In genomic region chr20:59040682-59041081, GRCh38 we compare ENCODE assay signal across 11 cellular contexts. TPM values are rescaled to one million over a fixed set of nuclear protein-coding genes. Genes with fewer than 3 reads are reported as not detected.
DNase-seq lines count a peak whose midpoint lies in the region; ATAC-seq and TF ChIP-seq lines count a peak whose summit lies in the region.
"Had no signal": no experiment of that assay in that cellular context is flagged by ENCODE, and none has a peak within 500 bp of the region (broad histone marks: within the 10 kb centered on the region; RNA-seq: fewer than 3 reads in every experiment).

No MANE protein-coding gene starts in this region.

- intact Hi-C loops in psoas muscle (cut with DNase I): loop anchor here in 1 of 2 donors (5.0 kb wide), 1 partner anchor 148 kb away; no protein-coding TSS in a partner anchor

- ATAC-seq in CD4-positive, CD25-positive, alpha-beta regulatory T cell (ENCODE audit: low read depth in 2 of 2): no peak
- no peak for ATAC-seq in activated naive CD4-positive, alpha-beta T cell treated with anti-CD3 and anti-CD28 coated beads, Interleukin-2, amount 50 U/mL, for 72 hours
- ATAC-seq in psoas muscle: no peak

- TF ChIP-seq CTCF in HFF-Myc (IDR thresholded peaks at IDR 0.05; ENCODE audit: low read depth, low read length, missing control alignments) (no peak), psoas muscle (IDR thresholded peaks at IDR 0.05) (no peak)

- in situ Hi-C loops in ACHN (cut with HindIII; ENCODE audit: low pct_ligation_motif_present, low pct_unique_long_range_greater_than_20kb, low sequenced_read_pairs): no loop called here

- no peaks in the 10 kb centered on the region for H3K9me3 ChIP-seq in CD4-positive, CD25-positive, alpha-beta regulatory T cell (ENCODE audit: control insufficient read depth in 2 of 2, low read length in 2 of 2)
- H3K9me3 ChIP-seq in mucosa of stomach (ENCODE audit: control insufficient read depth, low read length) (no peaks in the 10 kb centered on the region), psoas muscle (no peaks in the 10 kb centered on the region)

- peaks cover 26% of the 10 kb centered on the region for H3K36me3 ChIP-seq in CD4-positive, CD25-positive, alpha-beta regulatory T cell (ENCODE audit: control insufficient read depth, insufficient read depth, low read length)
- peaks cover 3% of the 10 kb centered on the region for H3K36me3 ChIP-seq in mucosa of stomach (ENCODE audit: control insufficient read depth, insufficient read depth, low read length)
- H3K36me3 ChIP-seq in psoas muscle (ENCODE audit: insufficient read depth in 1 of 2, low read depth in 1 of 2): peaks cover 11 to 27% of the 10 kb centered on the region in 2 donors

- 79 to 83% (median 81%) methylated on average over 5 of the region's 5 CpGs for WGBS in psoas muscle, 3 donors

- H3K27me3 ChIP-seq in CD4-positive, CD25-positive, alpha-beta regulatory T cell (ENCODE audit: control insufficient read depth, insufficient read depth, low read length): no peaks in the 10 kb centered on the region
- H3K27me3 ChIP-seq in mucosa of stomach (ENCODE audit: control insufficient read depth, insufficient read depth, low read length) (no peaks in the 10 kb centered on the region), psoas muscle (ENCODE audit: insufficient read depth in 3 of 3, low read length in 2 of 3) (no peaks in the 10 kb centered on the region)

- peaks cover 33% of the 10 kb centered on the region for H3K36me3 Mint-ChIP-seq in CD4-positive, CD25-positive, alpha-beta regulatory T cell
- H3K36me3 Mint-ChIP-seq in activated naive CD4-positive, alpha-beta T cell treated with anti-CD3 and anti-CD28 coated beads, Interleukin-2, amount 50 U/mL, for 72 hours: peaks cover 20 to 21% of the 10 kb centered on the region in 2 donors

- H3K4me3 Mint-ChIP-seq in CD4-positive, CD25-positive, alpha-beta regulatory T cell: peak overlapping the region; percentile 92 to 96 (median 94)

- no peak overlapping the region for H3K27ac ChIP-seq in CD4-positive, CD25-positive, alpha-beta regulatory T cell (ENCODE audit: insufficient read depth, low read length, poor library complexity, severe bottlenecking)
- no peak overlapping the region for H3K27ac ChIP-seq in psoas muscle

- peaks cover 43% of the 10 kb centered on the region for H3K4me1 ChIP-seq in CD4-positive, CD25-positive, alpha-beta regulatory T cell (ENCODE audit: control insufficient read depth, insufficient read depth, low read length, poor library complexity, severe bottlenecking)
- H3K4me1 ChIP-seq in mucosa of stomach (ENCODE audit: control insufficient read depth, insufficient read depth, low read length): peaks cover 25% of the 10 kb centered on the region
- peaks cover 25% of the 10 kb centered on the region for H3K4me1 ChIP-seq in psoas muscle

- peak overlapping the region; percentile 48 to 94 (median 75) for H3K27ac Mint-ChIP-seq in CD4-positive, CD25-positive, alpha-beta regulatory T cell
- H3K27ac Mint-ChIP-seq in activated naive CD4-positive, alpha-beta T cell treated with anti-CD3 and anti-CD28 coated beads, Interleukin-2, amount 50 U/mL, for 72 hours: peak overlapping the region; percentile 17 to 91

- peak overlapping the region; percentile 38 for H3K4me3 ChIP-seq in CD4-positive, CD25-positive, alpha-beta regulatory T cell (ENCODE audit: low read depth, low read length)
- H3K4me3 ChIP-seq in HFF-Myc (replicated peaks; ENCODE audit: low read depth, low read length): peak overlapping the region; percentile 85
- no peak overlapping the region for H3K4me3 ChIP-seq in mucosa of stomach (ENCODE audit: low read length)
- H3K4me3 ChIP-seq in psoas muscle: no peak overlapping the region

- peaks cover 42 to 69% (median 54%) of the 10 kb centered on the region in 4 donors for H3K4me1 Mint-ChIP-seq in CD4-positive, CD25-positive, alpha-beta regulatory T cell

- no peak for DNase-seq in CD4-positive, CD25-positive, alpha-beta regulatory T cell
- no peak for DNase-seq in HFF-Myc (ENCODE audit: extremely low read depth, low read depth)
- no peak for DNase-seq in activated naive CD4-positive, alpha-beta T cell treated with anti-CD3 and anti-CD28 coated beads, Interleukin-2, amount 50 U/mL, for 72 hours (ENCODE audit: low spot score in 2 of 2)
- no peak for DNase-seq in psoas muscle
- no peak for DNase-seq in ecto neural progenitor cell (ENCODE audit: low spot score)
- DNase-seq in ACHN: no peak
- no peak for DNase-seq in AG08396 (ENCODE audit: low spot score)
- DNase-seq: KG1; NCI-H510A treated with DMSO at 0.1 percent for 48 hours; stimulated activated CD4-positive, alpha-beta T cell treated with anti-CD3 and anti-CD28 coated beads, Interleukin-2, amount 100 ng/mL, for 48 hours had no signal

- H3K9ac ChIP-seq in mucosa of stomach (ENCODE audit: low read length): peak overlapping the region; percentile 13

- H3K9me3 Mint-ChIP-seq in CD4-positive, CD25-positive, alpha-beta regulatory T cell: no peaks in the 10 kb centered on the region
- no peaks in the 10 kb centered on the region for H3K9me3 Mint-ChIP-seq in activated naive CD4-positive, alpha-beta T cell treated with anti-CD3 and anti-CD28 coated beads, Interleukin-2, amount 50 U/mL, for 72 hours

- no peaks in the 10 kb centered on the region for H3K27me3 Mint-ChIP-seq in CD4-positive, CD25-positive, alpha-beta regulatory T cell

RNA-seq across cellular contexts. Expression of gene PRELID3B, which starts 1.9 kb away (rescaled TPM):
- 50.4 TPM for total RNA-seq in CD4-positive, CD25-positive, alpha-beta regulatory T cell
- polyA plus RNA-seq in CD4-positive, CD25-positive, alpha-beta regulatory T cell: 10 to 100 TPM; 33.8 to 44.7 (median 37.6) TPM
- total RNA-seq in activated naive CD4-positive, alpha-beta T cell treated with anti-CD3 and anti-CD28 coated beads, Interleukin-2, amount 50 U/mL, for 72 hours: 100 to 1,000 TPM; 118 to 170 TPM
- total RNA-seq in psoas muscle: 10 to 100 TPM; 33.7 to 57.5 (median 34.2) TPM
- polyA plus RNA-seq in psoas muscle: 10 to 100 TPM; 23.2 to 61.2 (median 42.9) TPM

RNA-seq across cellular contexts. Expression of gene ATP5F1E, which starts 8.5 kb away (rescaled TPM):
- 54.9 TPM for total RNA-seq in CD4-positive, CD25-positive, alpha-beta regulatory T cell
- polyA plus RNA-seq in CD4-positive, CD25-positive, alpha-beta regulatory T cell: 100 to 1,000 TPM in 2 of 4 donors, 10 to 100 TPM in 2; 85.6 to 145 (median 102) TPM
- total RNA-seq in activated naive CD4-positive, alpha-beta T cell treated with anti-CD3 and anti-CD28 coated beads, Interleukin-2, amount 50 U/mL, for 72 hours: 10 to 100 TPM; 63.2 to 76.7 TPM
- total RNA-seq in psoas muscle: 10 to 100 TPM; 72.1 to 88.5 (median 87.1) TPM
- polyA plus RNA-seq in psoas muscle: 10 to 100 TPM; 57.1 to 65.4 (median 63.6) TPM

RNA-seq across cellular contexts. Expression of gene TUBB1, which starts 21.5 kb away (rescaled TPM):
- total RNA-seq in CD4-positive, CD25-positive, alpha-beta regulatory T cell: 31.7 TPM
- under 1 TPM; 0.07 to 0.22 (median 0.13) TPM for polyA plus RNA-seq in CD4-positive, CD25-positive, alpha-beta regulatory T cell
- under 1 TPM in 1 of 2 donors, not detected in 1; 0.09 TPM for total RNA-seq in activated naive CD4-positive, alpha-beta T cell treated with anti-CD3 and anti-CD28 coated beads, Interleukin-2, amount 50 U/mL, for 72 hours
- under 1 TPM; 0.08 to 0.32 (median 0.19) TPM for total RNA-seq in psoas muscle
- under 1 TPM in 2 of 3 donors, not detected in 1; 0.03 to 0.05 TPM for polyA plus RNA-seq in psoas muscle

RNA-seq across cellular contexts. Expression of gene CTSZ, which starts 33.6 kb away (rescaled TPM):
- total RNA-seq in CD4-positive, CD25-positive, alpha-beta regulatory T cell: 26.6 TPM
- polyA plus RNA-seq in CD4-positive, CD25-positive, alpha-beta regulatory T cell: 1 to 10 TPM; 1.8 to 3.4 (median 3.2) TPM
- total RNA-seq in activated naive CD4-positive, alpha-beta T cell treated with anti-CD3 and anti-CD28 coated beads, Interleukin-2, amount 50 U/mL, for 72 hours: 10 to 100 TPM; 36.3 to 37.1 TPM
- 10 to 100 TPM; 41.2 to 50.5 (median 45.0) TPM for total RNA-seq in psoas muscle
- 10 to 100 TPM; 38.2 to 47.3 (median 41.0) TPM for polyA plus RNA-seq in psoas muscle

RNA-seq across cellular contexts. Expression of gene NELFCD, which starts 59.6 kb away (rescaled TPM):
- total RNA-seq in CD4-positive, CD25-positive, alpha-beta regulatory T cell: 66.3 TPM
- polyA plus RNA-seq in CD4-positive, CD25-positive, alpha-beta regulatory T cell: 10 to 100 TPM; 58.6 to 68.2 (median 59.4) TPM
- 100 to 1,000 TPM; 123 to 159 TPM for total RNA-seq in activated naive CD4-positive, alpha-beta T cell treated with anti-CD3 and anti-CD28 coated beads, Interleukin-2, amount 50 U/mL, for 72 hours
- 10 to 100 TPM; 32.8 to 43.6 (median 34.2) TPM for total RNA-seq in psoas muscle
- 10 to 100 TPM; 24.1 to 41.1 (median 38.8) TPM for polyA plus RNA-seq in psoas muscle

Comparison
In these comparisons a context has a peak if more than half of its experiments do, and no peak if none do; other contexts are left out.
1. H3K4me3 ChIP-seq: peak in CD4-positive, CD25-positive, alpha-beta regulatory T cell (single experiment) and HFF-Myc (single experiment); none in mucosa of stomach (single experiment) and psoas muscle (single experiment).
2. RNA of gene TUBB1, which starts 21.5 kb away (total RNA-seq): 31.7 TPM in CD4-positive, CD25-positive, alpha-beta regulatory T cell (single experiment); 0.08 to 0.32 TPM in psoas muscle and 0.09 TPM in activated naive CD4-positive, alpha-beta T cell treated with anti-CD3 and anti-CD28 coated beads, Interleukin-2, amount 50 U/mL, for 72 hours; every median in the first group is over 10 times any median in the second.